Comparison of ENCODE assay signal across 17 cellular contexts in the genomic region with DNA sequence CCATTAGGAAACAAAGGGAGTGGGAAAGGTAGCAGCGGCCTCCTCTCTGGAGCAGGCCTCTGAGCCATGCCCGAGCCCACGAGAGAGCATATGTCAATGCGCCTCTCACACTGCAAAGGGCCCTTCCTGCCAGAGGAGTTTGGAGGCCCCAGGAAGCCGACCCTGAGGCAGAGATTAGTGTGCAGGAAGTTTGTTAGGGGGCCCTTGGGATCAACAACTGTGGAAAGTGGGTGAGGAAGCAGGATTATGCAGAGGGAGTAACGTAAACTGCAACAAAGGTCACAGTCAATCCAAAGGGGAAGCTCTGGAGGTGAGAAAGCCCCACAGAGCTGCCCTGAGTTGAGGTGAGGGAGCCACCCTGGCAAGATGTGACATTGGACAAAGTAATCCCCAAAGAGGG.
"Had no signal": no experiment of that assay in that cellular context is flagged by ENCODE, and none has a peak within 500 bp of the region (broad histone marks: within the 10 kb centered on the region; RNA-seq: fewer than 3 reads in every experiment).

No MANE protein-coding gene starts in this region.

- H3K4me3 Mint-ChIP-seq: activated naive CD8-positive, alpha-beta T cell; activated T-cell treated with anti-CD3 and anti-CD28 coated beads, Interleukin-2, amount 50 U/mL, for 24 hours; natural killer cell treated with Interleukin-12 subunit alpha and Interleukin-12 subunit beta and Interleukin-15 and Interleukin-18, amount 100 ng/mL, for 72 hours had no signal

- H3K4me1 ChIP-seq: stomach, tibial artery had no signal

- H3K36me3 ChIP-seq: brain microvascular endothelial cell, heart right ventricle, ovary, stomach, tibial artery had no signal

- H3K36me3 Mint-ChIP-seq: activated naive CD8-positive, alpha-beta T cell; natural killer cell treated with Interleukin-12 subunit alpha and Interleukin-12 subunit beta and Interleukin-15 and Interleukin-18, amount 100 ng/mL, for 72 hours had no signal

- H3K27ac ChIP-seq: brain microvascular endothelial cell, dorsolateral prefrontal cortex, ovary, stomach, tibial artery had no signal

- DNase-seq: activated CD4-positive, alpha-beta T cell treated with anti-CD3 and anti-CD28 coated beads, Interleukin-2, amount 50 U/mL, for 1 hour; activated gamma-delta T cell; activated T-cell treated with anti-CD3 and anti-CD28 coated beads, Interleukin-2, amount 50 U/mL, for 24 hours; brain microvascular endothelial cell; cerebellar nuclear complex; dorsolateral prefrontal cortex; foreskin melanocyte; heart right ventricle; islet precursor cell; mammary epithelial cell; ovary; stimulated activated CD4-positive, alpha-beta T cell treated with anti-CD3 and anti-CD28 coated beads, Interleukin-15, amount 100 ng/mL, for 24 hours; stimulated activated CD4-positive, alpha-beta T cell treated with anti-CD3 and anti-CD28 coated beads, Interleukin-4, amount 100 ng/mL, for 4 hours; stomach; tibial artery had no signal

- H3K9me3 Mint-ChIP-seq: activated T-cell treated with anti-CD3 and anti-CD28 coated beads, Interleukin-2, amount 50 U/mL, for 24 hours; natural killer cell treated with Interleukin-12 subunit alpha and Interleukin-12 subunit beta and Interleukin-15 and Interleukin-18, amount 100 ng/mL, for 72 hours had no signal

- ATAC-seq: heart right ventricle; natural killer cell treated with Interleukin-12 subunit alpha and Interleukin-12 subunit beta and Interleukin-15 and Interleukin-18, amount 100 ng/mL, for 72 hours had no signal

- H3K4me3 ChIP-seq: dorsolateral prefrontal cortex, heart right ventricle, ovary, stomach, tibial artery had no signal

- H3K27me3 ChIP-seq: ovary, stomach, tibial artery had no signal

- H3K27ac Mint-ChIP-seq: activated naive CD8-positive, alpha-beta T cell; activated T-cell treated with anti-CD3 and anti-CD28 coated beads, Interleukin-2, amount 50 U/mL, for 24 hours; natural killer cell treated with Interleukin-12 subunit alpha and Interleukin-12 subunit beta and Interleukin-15 and Interleukin-18, amount 100 ng/mL, for 72 hours had no signal

- H3K9me3 ChIP-seq: heart right ventricle, ovary, stomach, tibial artery had no signal
